In the genomic region with DNA sequence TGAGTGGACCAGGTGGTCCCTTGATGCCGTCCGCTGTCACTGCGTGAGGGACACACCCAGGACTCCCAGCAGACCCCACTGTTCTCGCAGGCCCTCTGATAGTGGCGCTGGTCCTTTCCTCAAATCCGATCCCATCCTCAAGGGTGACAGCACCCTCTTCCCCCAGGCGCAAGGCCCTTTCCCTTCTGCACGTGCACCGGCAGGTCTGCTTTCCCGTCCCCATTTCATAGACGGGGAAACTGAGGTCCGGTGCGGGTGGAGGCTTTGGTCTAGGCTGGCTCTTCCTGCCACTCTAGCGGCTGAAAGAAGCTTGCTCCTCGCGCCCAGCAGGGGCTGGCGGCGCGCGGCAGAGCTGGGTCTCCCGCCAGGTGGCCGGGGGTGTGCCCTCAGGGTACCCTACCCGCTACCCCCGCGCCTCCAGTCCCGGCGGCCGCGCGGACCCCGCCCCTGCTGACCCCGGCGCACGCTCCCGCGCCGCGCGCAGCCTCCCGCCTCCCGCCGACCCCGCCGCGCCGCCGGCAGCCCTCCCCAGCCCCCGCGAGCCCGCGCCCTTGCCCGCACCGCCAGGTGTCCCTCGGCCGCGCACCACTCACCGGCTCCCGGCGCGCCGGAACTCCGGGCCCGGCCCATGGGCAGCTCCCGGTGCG, we compare ENCODE assay signal across 8 cellular contexts. TPM values are rescaled to one million over a fixed set of nuclear protein-coding genes. Genes with fewer than 3 reads are reported as not detected.
DNase-seq lines count a peak whose midpoint lies in the region; ATAC-seq and TF ChIP-seq lines count a peak whose summit lies in the region.

No MANE protein-coding gene starts in this region.

- H3K4me1 Mint-ChIP-seq in Calu3 (ENCODE audit: low read depth, unreplicated experiment) (peaks cover 26% of the 10 kb centered on the region), nephron progenitor cell (peaks cover 11% of the 10 kb centered on the region)

- H3K27ac ChIP-seq in ectodermal cell (ENCODE audit: insufficient read depth, low read depth, low read length, poor library complexity, severe bottlenecking), result no peak overlapping the region

- CTCF ChIA-PET in Calu3 (lab: Charles Lee), result interaction anchor here (0.7 to 1.8 kb wide), 7 partner anchors 9 to 124 kb away, joined by 3 to 4 read pairs (median 3); no protein-coding TSS in a partner anchor

- H3K9me3 Mint-ChIP-seq in Calu3 (ENCODE audit: low read depth, unreplicated experiment) (no peaks in the 10 kb centered on the region), nephron progenitor cell (no peaks in the 10 kb centered on the region)

- H3K4me3 ChIP-seq in ectodermal cell (ENCODE audit: insufficient read depth, low read depth, low read length), result peak overlapping the region; percentile 49

- DNase-seq in Calu3, result peak; percentile 39
- DNase-seq in RPMI8226, result peak; percentile 35
- peak; percentile 69 for DNase-seq in nephron progenitor cell
- no peak for DNase-seq in COLO829 (ENCODE audit: low spot score)

- H3K36me3 Mint-ChIP-seq in Calu3 (ENCODE audit: insufficient read depth, unreplicated experiment) (peaks cover 10% of the 10 kb centered on the region), nephron progenitor cell (ENCODE audit: low read depth) (no peaks in the 10 kb centered on the region)

- H3K27me3 ChIP-seq in ectodermal cell (ENCODE audit: control insufficient read depth, insufficient read depth, low read length, poor library complexity, severe bottlenecking), result peaks cover 21% of the 10 kb centered on the region

- H3K27ac Mint-ChIP-seq in Calu3 (ENCODE audit: unreplicated experiment), result no peak overlapping the region
- no peak overlapping the region for H3K27ac Mint-ChIP-seq in nephron progenitor cell

- TF ChIP-seq CTCF in Calu3 (IDR thresholded peaks at IDR 0.05; ENCODE audit: unreplicated experiment) (no peak), nephron progenitor cell (IDR thresholded peaks at IDR 0.05) (no peak)

- H3K27me3 Mint-ChIP-seq in Calu3 (ENCODE audit: unreplicated experiment), result peaks cover 42% of the 10 kb centered on the region
- peaks cover 36% of the 10 kb centered on the region for H3K27me3 Mint-ChIP-seq in nephron progenitor cell (ENCODE audit: low read depth, poor library complexity)

- WGBS in ectodermal cell, 2 experiments, result 7% methylated on average over 65 of the region's 65 CpGs

- BruUV-seq in Calu3 (replicated peaks; lab: Mats Ljungman, UMichigan), result no TSS peak

- no peaks in the 10 kb centered on the region for H3K36me3 ChIP-seq in ectodermal cell (ENCODE audit: control insufficient read depth, insufficient read depth, low read length)

- peak; percentile 26 for ATAC-seq in GM21737 (IDR thresholded peaks at IDR 0.05; ENCODE audit: unreplicated experiment)
- no peak for ATAC-seq in HG03457 (IDR thresholded peaks at IDR 0.05; ENCODE audit: unreplicated experiment)
- ATAC-seq in GM18870 (IDR thresholded peaks at IDR 0.05; ENCODE audit: unreplicated experiment), result no peak

- no peaks in the 10 kb centered on the region for H3K9me3 ChIP-seq in ectodermal cell (ENCODE audit: control insufficient read depth, low read length)

- intact Hi-C loops in Calu3 (cut with micrococcal nuclease; ENCODE audit: unreplicated experiment), result loop anchor here (5.0 to 10.0 kb wide), 2 partner anchors 81 to 266 kb away; no protein-coding TSS in a partner anchor

- H3K4me3 Mint-ChIP-seq in Calu3 (ENCODE audit: low read depth, unreplicated experiment), result peak overlapping the region; percentile 38
- peak overlapping the region; percentile 78 for H3K4me3 Mint-ChIP-seq in nephron progenitor cell

- H3K4me1 ChIP-seq in ectodermal cell (ENCODE audit: control insufficient read depth, insufficient read depth, low read length), result no peaks in the 10 kb centered on the region

RNA-seq across cellular contexts. Expression of gene RASGEF1C, which starts 0.5 kb away (rescaled TPM):
- not detected in 2 replicates for total RNA-seq in Calu3 (2022)
- 2.3 TPM for polyA plus RNA-seq in ectodermal cell (2013, experiment 1 of 4)
- 2.3 TPM for polyA plus RNA-seq in ectodermal cell (2013, experiment 2 of 4)
- polyA plus RNA-seq in ectodermal cell (2013, experiment 3 of 4), result 1.3 TPM
- 2.3 TPM for polyA plus RNA-seq in ectodermal cell (2013, experiment 4 of 4)
